In genomic region chr11:1244557-1244956, GRCh38 we compare ENCODE assay signal across 2 cellular contexts. TPM values are rescaled to one million over a fixed set of nuclear protein-coding genes. Genes with fewer than 3 reads are reported as not detected.
"Had no signal": no experiment of that assay in that cellular context is flagged by ENCODE, and none has a peak within 500 bp of the region (broad histone marks: within the 10 kb centered on the region; RNA-seq: fewer than 3 reads in every experiment).

No MANE protein-coding gene starts in this region.

RNA-seq across cellular contexts. Expression of gene MUC5B, which starts 21.7 kb away (rescaled TPM):
- total RNA-seq: HepG2, IMR-90 had no signal
